ENCODE assay signal across 1 cellular context in the genomic region with DNA sequence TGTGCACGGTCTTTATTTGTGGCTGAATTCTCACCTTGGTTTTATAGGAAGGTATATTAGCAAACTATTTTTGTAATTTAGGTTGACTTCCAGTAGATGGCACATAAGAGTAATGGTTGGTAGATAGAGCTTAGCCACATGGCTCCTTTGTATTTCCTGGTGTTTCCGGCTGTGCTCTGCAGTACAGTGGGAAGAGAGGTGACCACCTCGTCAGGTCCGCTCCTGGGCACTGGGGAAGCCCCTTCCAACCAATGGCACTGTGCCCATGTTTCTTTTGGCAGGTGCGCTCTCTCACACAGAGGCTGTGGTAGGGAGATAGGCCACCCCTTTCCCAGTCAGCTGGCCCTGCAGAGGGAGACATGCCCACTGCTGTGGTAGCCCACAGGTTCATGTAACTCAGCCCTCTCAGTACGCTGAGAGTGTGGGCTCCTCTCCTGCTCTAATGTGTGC.
TF ChIP-seq lines count a peak whose summit lies in the region.

No MANE protein-coding gene starts in this region.

TF ChIP-seq in HepG2, 621 proteins besides CTCF, POLR2A, EP300 and RAD21 (continued from another document):
- peak; percentile 61 for TF ChIP-seq GABPB1 (CRISPR knock-in tag; IDR thresholded peaks at IDR 0.05)
- TF ChIP-seq, protein P1, sequence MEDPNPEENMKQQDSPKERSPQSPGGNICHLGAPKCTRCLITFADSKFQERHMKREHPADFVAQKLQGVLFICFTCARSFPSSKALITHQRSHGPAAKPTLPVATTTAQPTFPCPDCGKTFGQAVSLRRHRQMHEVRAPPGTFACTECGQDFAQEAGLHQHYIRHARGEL (CRISPR knock-in tag; IDR thresholded peaks at IDR 0.05): no peak
- TF ChIP-seq, protein P2, sequence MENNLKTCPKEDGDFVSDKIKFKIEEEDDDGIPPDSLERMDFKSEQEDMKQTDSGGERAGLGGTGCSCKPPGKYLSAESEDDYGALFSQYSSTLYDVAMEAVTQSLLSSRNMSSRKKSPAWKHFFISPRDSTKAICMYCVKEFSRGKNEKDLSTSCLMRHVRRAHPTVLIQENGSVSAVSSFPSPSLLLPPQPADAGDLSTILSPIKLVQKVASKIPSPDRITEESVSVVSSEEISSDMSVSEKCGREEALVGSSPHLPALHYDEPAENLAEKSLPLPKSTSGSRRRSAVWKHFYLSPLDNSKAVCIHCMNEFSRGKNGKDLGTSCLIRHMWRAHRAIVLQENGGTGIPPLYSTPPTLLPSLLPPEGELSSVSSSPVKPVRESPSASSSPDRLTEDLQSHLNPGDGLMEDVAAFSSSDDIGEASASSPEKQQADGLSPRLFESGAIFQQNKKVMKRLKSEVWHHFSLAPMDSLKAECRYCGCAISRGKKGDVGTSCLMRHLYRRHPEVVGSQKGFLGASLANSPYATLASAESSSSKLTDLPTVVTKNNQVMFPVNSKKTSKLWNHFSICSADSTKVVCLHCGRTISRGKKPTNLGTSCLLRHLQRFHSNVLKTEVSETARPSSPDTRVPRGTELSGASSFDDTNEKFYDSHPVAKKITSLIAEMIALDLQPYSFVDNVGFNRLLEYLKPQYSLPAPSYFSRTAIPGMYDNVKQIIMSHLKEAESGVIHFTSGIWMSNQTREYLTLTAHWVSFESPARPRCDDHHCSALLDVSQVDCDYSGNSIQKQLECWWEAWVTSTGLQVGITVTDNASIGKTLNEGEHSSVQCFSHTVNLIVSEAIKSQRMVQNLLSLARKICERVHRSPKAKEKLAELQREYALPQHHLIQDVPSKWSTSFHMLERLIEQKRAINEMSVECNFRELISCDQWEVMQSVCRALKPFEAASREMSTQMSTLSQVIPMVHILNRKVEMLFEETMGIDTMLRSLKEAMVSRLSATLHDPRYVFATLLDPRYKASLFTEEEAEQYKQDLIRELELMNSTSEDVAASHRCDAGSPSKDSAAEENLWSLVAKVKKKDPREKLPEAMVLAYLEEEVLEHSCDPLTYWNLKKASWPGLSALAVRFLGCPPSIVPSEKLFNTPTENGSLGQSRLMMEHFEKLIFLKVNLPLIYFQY (CRISPR knock-in tag; IDR thresholded peaks at IDR 0.05; ENCODE audit: borderline replicate concordance): no peak
- peak; percentile 78 for TF ChIP-seq ZNF331 (CRISPR knock-in tag; IDR thresholded peaks at IDR 0.05)
- no peak for TF ChIP-seq NRL (CRISPR knock-in tag; IDR thresholded peaks at IDR 0.05; ENCODE audit: borderline replicate concordance)
- TF ChIP-seq ZNF713 (CRISPR knock-in tag; IDR thresholded peaks at IDR 0.05): no peak
